8 cellular contexts compared by ENCODE assay signal in the genomic region with DNA sequence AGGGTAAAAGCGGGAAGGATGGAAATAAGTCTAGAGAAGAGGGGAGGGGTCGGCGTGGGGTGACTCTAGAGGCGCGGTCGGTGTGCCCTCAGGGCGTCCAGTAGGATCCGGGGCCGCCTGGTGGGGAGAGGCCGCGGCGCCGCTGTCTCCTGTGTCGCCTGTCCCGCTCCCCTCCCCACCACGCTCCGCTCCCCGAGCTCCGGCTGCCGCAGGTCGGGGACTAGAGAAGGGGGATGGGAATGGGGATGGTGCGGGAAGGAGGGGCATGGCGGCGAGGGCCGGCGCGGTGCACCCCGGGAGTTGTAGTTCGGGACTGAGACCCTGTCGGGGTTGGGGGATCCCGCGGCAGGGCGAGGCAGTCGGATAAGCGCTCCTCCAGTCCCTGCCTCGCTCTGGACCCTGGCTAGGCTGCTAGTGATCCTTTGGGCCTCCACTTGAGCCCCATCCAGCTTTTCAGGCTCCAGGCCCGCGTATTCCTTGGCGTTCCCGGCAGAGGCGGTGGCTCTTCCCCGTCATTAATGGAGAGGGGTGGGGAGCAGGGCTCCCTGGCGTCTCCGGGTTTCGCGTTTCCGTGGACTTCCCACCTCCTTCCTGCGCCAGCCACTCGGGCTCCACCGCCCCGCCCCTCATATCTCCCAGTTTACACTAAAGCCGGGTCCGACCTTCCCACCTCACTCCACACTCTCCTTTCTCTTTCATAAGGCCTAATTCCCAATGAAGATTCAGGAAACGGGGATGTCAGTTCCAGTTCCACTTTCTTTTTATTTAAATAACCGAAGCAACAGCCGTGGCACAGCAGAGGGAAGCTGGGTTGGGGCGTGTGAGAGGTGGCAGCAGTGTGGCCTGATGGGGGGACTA. TPM values are rescaled to one million over a fixed set of nuclear protein-coding genes. Genes with fewer than 3 reads are reported as not detected.
A peak's percentile ranks its signal among the peaks of the same experiment; 100 is the strongest.
DNase-seq lines count a peak whose midpoint lies in the region; ATAC-seq and TF ChIP-seq lines count a peak whose summit lies in the region.

ENTREP3 (minus strand) TSS at position 241 of the 858 bp plus-strand sequence. CDS start 606 bp downstream, outside the sequence.

- peak; percentile 53 for ATAC-seq in GM21825 (IDR thresholded peaks at IDR 0.05; ENCODE audit: unreplicated experiment)
- peak; percentile 90 for ATAC-seq in upper lobe of right lung

- H3K27ac ChIP-seq in adrenal gland (peak within 1 kb of the TSS; percentile 90 to 99 (median 97)), trophoblast cell (ENCODE audit: low read depth, low read length) (peak within 1 kb of the TSS; percentile 90), upper lobe of right lung (peak within 1 kb of the TSS; percentile 95)

- H2BK120ac ChIP-seq in trophoblast cell (ENCODE audit: insufficient read depth, low read length, poor library complexity) = peak within 1 kb of the TSS; percentile 83

- TF ChIP-seq CTCF in adrenal gland (IDR thresholded peaks at IDR 0.05) (peak in 1 of 6 experiments; percentile 32), upper lobe of right lung (IDR thresholded peaks at IDR 0.05) (no peak)

- peak within 1 kb of the TSS; percentile 81 for H3K18ac ChIP-seq in trophoblast cell (ENCODE audit: low read length)

- H2BK5ac ChIP-seq in trophoblast cell (ENCODE audit: low read depth, low read length, poor library complexity) = peak within 1 kb of the TSS; percentile 70

- peak within 1 kb of the TSS; percentile 62 for H3K4ac ChIP-seq in trophoblast cell (ENCODE audit: low read depth, low read length)

- peak within 1 kb of the TSS; percentile 42 to 88 (median 66) for H3K4me3 ChIP-seq in adrenal gland
- peak within 1 kb of the TSS; percentile 84 for H3K4me3 ChIP-seq in trophoblast cell (ENCODE audit: low read depth, low read length)
- H3K4me3 ChIP-seq in upper lobe of right lung = peak within 1 kb of the TSS; percentile 86

- peak within 1 kb of the TSS; percentile 92 for H3K9ac ChIP-seq in trophoblast cell (ENCODE audit: low read length)

- peak within 1 kb of the TSS; percentile 46 for H2BK12ac ChIP-seq in trophoblast cell (ENCODE audit: low read length)

- peak within 1 kb of the TSS; percentile 67 for H2AFZ ChIP-seq in trophoblast cell (ENCODE audit: insufficient read depth, low read length, poor library complexity)

- peak within 1 kb of the TSS; percentile 93 for H2AK5ac ChIP-seq in trophoblast cell (ENCODE audit: low read length)

- peak within 1 kb of the TSS; percentile 66 for H4K12ac ChIP-seq in trophoblast cell (ENCODE audit: low read depth, low read length)

- H3K23ac ChIP-seq in trophoblast cell (ENCODE audit: low read length) = no peak within 1 kb of the TSS

- 1 to 9% (median 2%) methylated on average over 12 to 57 of the region's 57 CpGs for WGBS in adrenal gland, 4 donors
- WGBS in trophoblast cell (ENCODE audit: extremely low coverage, insufficient coverage, insufficient read length) = no CpG with 5 or more reads among the region's 57 CpGs

- H3K4me1 ChIP-seq in adrenal gland (replicated peaks in 1 of 2) (peaks cover 22 to 36% of the 10 kb centered on the region in 2 donors), trophoblast cell (ENCODE audit: control insufficient read depth in 1 of 2, insufficient read depth in 2 of 2, low read length in 2 of 2) (peaks cover 21 to 24% of the 10 kb centered on the region in 2 experiments), upper lobe of right lung (peaks cover 23% of the 10 kb centered on the region)

- intact Hi-C loops in adrenal gland (cut with DNase I) (no loop called here), cardiac septum (cut with DNase I) (loop anchor here (2.0 kb wide), 1 partner anchor 53 kb away; the partner anchor contains the start of gene FDPS), upper lobe of right lung (cut with DNase I) (loop anchor here (10.0 kb wide), 1 partner anchor 69 kb away; the partner anchor contains the start of gene RUSC1)

- peak within 1 kb of the TSS; percentile 96 for H3K4me2 ChIP-seq in trophoblast cell (ENCODE audit: low read length)

- no peaks in the 10 kb centered on the region for H3K9me3 ChIP-seq in adrenal gland (replicated peaks in 1 of 3)
- no peaks in the 10 kb centered on the region for H3K9me3 ChIP-seq in trophoblast cell (ENCODE audit: insufficient read depth, low read depth, low read length)
- no peaks in the 10 kb centered on the region for H3K9me3 ChIP-seq in upper lobe of right lung

- H3K14ac ChIP-seq in trophoblast cell (ENCODE audit: low read length) = peak within 1 kb of the TSS; percentile 90

- peak within 1 kb of the TSS; percentile 80 for H4K8ac ChIP-seq in trophoblast cell (ENCODE audit: low read depth, low read length)

- H3K27me3 ChIP-seq in adrenal gland (no peaks in the 10 kb centered on the region), trophoblast cell (ENCODE audit: insufficient read depth, low read length) (no peaks in the 10 kb centered on the region), upper lobe of right lung (no peaks in the 10 kb centered on the region)

- H3K79me2 ChIP-seq in trophoblast cell (ENCODE audit: control insufficient read depth, insufficient read depth, low read length, poor library complexity) = peaks cover 10% of the 10 kb centered on the region

- H3K79me1 ChIP-seq in trophoblast cell (ENCODE audit: low read length) = peaks cover 12% of the 10 kb centered on the region

- DNase-seq in COLO829 (ENCODE audit: low spot score) = peak; percentile 87
- peak; percentile 83 for DNase-seq in NCI-H128 (lab: John Stamatoyannopoulos, UW; ENCODE audit: unreplicated experiment)
- DNase-seq in T-helper 1 cell = peak; percentile 54 to 76 (median 71)
- DNase-seq in adrenal gland = peak; percentile 88 to 94 (median 91)
- DNase-seq in cardiac septum (ENCODE audit: low spot score) = peak; percentile 95
- DNase-seq in trophoblast cell = peak; percentile 42 to 62
- peak; percentile 94 for DNase-seq in upper lobe of right lung

- H3K36me3 ChIP-seq in adrenal gland (replicated peaks in 1 of 2) (peaks cover 0 to 29% of the 10 kb centered on the region in 2 donors), trophoblast cell (ENCODE audit: control insufficient read depth in 1 of 2, insufficient read depth in 2 of 2, low read length in 2 of 2) (peaks cover 24 to 29% of the 10 kb centered on the region in 2 experiments), upper lobe of right lung (peaks cover 34% of the 10 kb centered on the region)

- peak within 1 kb of the TSS; percentile 81 for H4K91ac ChIP-seq in trophoblast cell (ENCODE audit: low read depth, low read length)

- TF ChIP-seq POLR2A in adrenal gland (IDR thresholded peaks at IDR 0.05) = peak; percentile 32 to 46

RNA-seq across cellular contexts. Expression of gene ENTREP3, which starts in this region (rescaled TPM):
- 10 to 100 TPM in 7 of 8 donors, 1 to 10 TPM in 1; 9.1 to 43.0 (median 34.2) TPM for total RNA-seq in adrenal gland
- polyA plus RNA-seq in adrenal gland = 10 to 100 TPM; 10.3 to 26.9 (median 22.7) TPM
- 15.5 TPM for total RNA-seq in cardiac septum
- 38.7 and 39.3 TPM in 2 replicates for polyA plus RNA-seq in trophoblast cell (2013)
- total RNA-seq in upper lobe of right lung = 27.8 TPM

Comparison
In these comparisons a context has a peak if more than half of its experiments do, and no peak if none do; other contexts are left out.
1. Peak in every context shown above with its lines: DNase-seq, ATAC-seq, H3K4me3 ChIP-seq and H3K27ac ChIP-seq.
2. intact Hi-C loops: an anchor here in cardiac septum (2.0 kb wide) and upper lobe of right lung (10.0 kb wide); none called in adrenal gland.